ENCODE assay signal across 14 cellular contexts in genomic region chr7:65962033-65962432, GRCh38. TPM values are rescaled to one million over a fixed set of nuclear protein-coding genes. Genes with fewer than 3 reads are reported as not detected.
DNase-seq lines count a peak whose midpoint lies in the region; ATAC-seq and TF ChIP-seq lines count a peak whose summit lies in the region.
"Had no signal": no experiment of that assay in that cellular context is flagged by ENCODE, and none has a peak within 500 bp of the region (broad histone marks: within the 10 kb centered on the region; RNA-seq: fewer than 3 reads in every experiment).

No MANE protein-coding gene starts in this region.

- DNase-seq in stimulated activated naive CD8-positive, alpha-beta T cell treated with anti-CD3 and anti-CD28 coated beads, Interleukin-15, Interleukin-2, amounts not matched to agents 100 U/mL and 50 U/mL, for 24 hours, result no peak
- no peak for DNase-seq in stimulated activated naive CD8-positive, alpha-beta T cell treated with anti-CD3 and anti-CD28 coated beads, Interleukin-15, amount 100 ng/mL, for 72 hours
- no peak for DNase-seq in left colon
- peak; percentile 64 for DNase-seq in mesenteric fat pad (ENCODE audit: low spot score)
- DNase-seq in GM10248 (ENCODE audit: extremely low spot score), result no peak
- DNase-seq: ACHN; Calu3; CD4-positive, CD25-positive, alpha-beta regulatory T cell; DMS 273 treated with DMSO at 0.1 percent for 48 hours; GM23248 had no signal

- TF ChIP-seq CTCF in GM10248 (IDR thresholded peaks at IDR 0.05; ENCODE audit: control extremely low read depth, extremely low read depth, low read depth, missing control alignments), result no peak

- H3K4me3 Mint-ChIP-seq in stimulated activated naive CD8-positive, alpha-beta T cell treated with anti-CD3 and anti-CD28 coated beads, Interleukin-15, amount 100 ng/mL, for 72 hours, result no peak overlapping the region
- H3K4me3 Mint-ChIP-seq: CD4-positive, CD25-positive, alpha-beta regulatory T cell had no signal

- H3K27ac Mint-ChIP-seq in stimulated activated naive CD8-positive, alpha-beta T cell treated with anti-CD3 and anti-CD28 coated beads, Interleukin-15, amount 100 ng/mL, for 72 hours, result peak overlapping the region in 1 of 2 donors; percentile 27
- H3K27ac Mint-ChIP-seq: CD4-positive, CD25-positive, alpha-beta regulatory T cell had no signal

- CTCF ChIA-PET in GM10248 (lab: Yijun Ruan, JAX), result no interaction called here

- POLR2A ChIA-PET in GM10248 (lab: Yijun Ruan, JAX), result no interaction called here

- no peaks in the 10 kb centered on the region for H3K4me1 Mint-ChIP-seq in stimulated activated naive CD8-positive, alpha-beta T cell treated with anti-CD3 and anti-CD28 coated beads, Interleukin-15, amount 100 ng/mL, for 72 hours

- intact Hi-C loops in left colon (cut with DNase I, micrococcal nuclease), result no loop called here

- no peaks in the 10 kb centered on the region for H3K9me3 Mint-ChIP-seq in stimulated activated naive CD8-positive, alpha-beta T cell treated with anti-CD3 and anti-CD28 coated beads, Interleukin-15, amount 100 ng/mL, for 72 hours

- ATAC-seq in stimulated activated naive CD8-positive, alpha-beta T cell treated with anti-CD3 and anti-CD28 coated beads, Interleukin-15, Interleukin-2, amounts not matched to agents 100 U/mL and 50 U/mL, for 24 hours, result peak; percentile 22
- ATAC-seq in stimulated activated naive CD8-positive, alpha-beta T cell treated with anti-CD3 and anti-CD28 coated beads, Interleukin-15, amount 100 ng/mL, for 72 hours, result no peak
- peak; percentile 14 for ATAC-seq in left colon
- ATAC-seq in HG03439 (IDR thresholded peaks at IDR 0.05; ENCODE audit: unreplicated experiment), result no peak
- no peak for ATAC-seq in HG03378 (IDR thresholded peaks at IDR 0.05; ENCODE audit: unreplicated experiment)
- no peak for ATAC-seq in HG03571 (IDR thresholded peaks at IDR 0.05; ENCODE audit: unreplicated experiment)
- ATAC-seq: HCT116 had no signal

- H3K27me3 Mint-ChIP-seq in stimulated activated naive CD8-positive, alpha-beta T cell treated with anti-CD3 and anti-CD28 coated beads, Interleukin-15, amount 100 ng/mL, for 72 hours, result no peaks in the 10 kb centered on the region
- H3K27me3 Mint-ChIP-seq: CD4-positive, CD25-positive, alpha-beta regulatory T cell had no signal

RNA-seq across cellular contexts. Expression of gene GUSB, which starts 20.0 kb away (rescaled TPM):
- 10 to 100 TPM; 69.2 to 99.5 TPM for total RNA-seq in left colon
- total RNA-seq in mesenteric fat pad, result 35.7 TPM

Comparison
In these comparisons a context has a peak if more than half of its experiments do, and no peak if none do; other contexts are left out.
1. ATAC-seq: peak in stimulated activated naive CD8-positive, alpha-beta T cell treated with anti-CD3 and anti-CD28 coated beads, Interleukin-15, Interleukin-2, amounts not matched to agents 100 U/mL and 50 U/mL, for 24 hours (single experiment) and left colon (single experiment); none in stimulated activated naive CD8-positive, alpha-beta T cell treated with anti-CD3 and anti-CD28 coated beads, Interleukin-15, amount 100 ng/mL, for 72 hours (single experiment), HG03439 (single experiment), HG03378 (single experiment) and HG03571 (single experiment).